ENCODE assay signal across 8 cellular contexts in genomic region chr14:35808658-35809563, GRCh38. TPM values are rescaled to one million over a fixed set of nuclear protein-coding genes. Genes with fewer than 3 reads are reported as not detected.
DNase-seq lines count a peak whose midpoint lies in the region; ATAC-seq and TF ChIP-seq lines count a peak whose summit lies in the region.
"Not testable (repeated sequence)": the region's sequence is repeated elsewhere in the genome, so short reads cannot be mapped to it uniquely, and the experiment has no call there.

Gene RALGAPA1, minus strand, starts transcription at chr14:35809295. Its CDS starts 460 bp downstream, at chr14:35808835.

- DNase-seq in EL (peak; percentile 97), GM23338 (ENCODE audit: low spot score) (peak; percentile 98), LHCN-M2 (ENCODE audit: low read depth) (peak; percentile 97), RPMI7951 (ENCODE audit: low read depth) (peak; percentile 95), fibroblast of gingiva (ENCODE audit: low read depth) (peak; percentile 99), naive B cell (peak; percentile 95)
- peak; percentile 76 to 89 for DNase-seq in activated T-helper 1 cell treated with anti-CD3 and anti-CD28 coated beads, Interleukin-2, amount 50 U/mL, for 16 hours (ENCODE audit: low read depth in 1 of 2, low spot score in 1 of 2)

- peaks cover 15% of the 10 kb centered on the region for H3K4me1 Mint-ChIP-seq in GM23338
- peaks cover 22 to 33% (median 29%) of the 10 kb centered on the region in 3 donors for H3K4me1 Mint-ChIP-seq in naive B cell
- H3K4me1 Mint-ChIP-seq in stimulated activated memory B cell treated with anti-CD40 and anti-IgM and Interleukin-4, amounts not matched to agents 10 μg/mL and 1 μg/mL and 100 μg/mL, for 72 hours = peaks cover 26% of the 10 kb centered on the region

- H4K20me1 ChIP-seq in GM23338 (replicated peaks; ENCODE audit: insufficient read depth) = not testable (repeated sequence)

- not testable (repeated sequence) for H3F3A ChIP-seq in GM23338 (replicated peaks; ENCODE audit: low read depth)

- H3K4me1 ChIP-seq in GM23338 (ENCODE audit: insufficient read depth) = not testable (repeated sequence)

- H3K79me2 ChIP-seq in GM23338 (replicated peaks; ENCODE audit: insufficient read depth) = peaks cover 38% of the 10 kb centered on the region

- peak within 1 kb of the TSS; percentile 90 for H3K4me2 ChIP-seq in GM23338

- peak; percentile 97 for ATAC-seq in GM23338
- peak; percentile 93 to 94 for ATAC-seq in naive B cell (ENCODE audit: low read depth in 2 of 2)
- ATAC-seq in stimulated activated memory B cell treated with anti-CD40 and anti-IgM and Interleukin-4, amounts not matched to agents 10 μg/mL and 1 μg/mL and 100 μg/mL, for 72 hours = peak; percentile 99

- H3K4me3 Mint-ChIP-seq in GM23338 (peak within 1 kb of the TSS; percentile 94), naive B cell (peak within 1 kb of the TSS; percentile 83 to 99 (median 96))
- H3K4me3 Mint-ChIP-seq in stimulated activated memory B cell treated with anti-CD40 and anti-IgM and Interleukin-4, amounts not matched to agents 10 μg/mL and 1 μg/mL and 100 μg/mL, for 72 hours = peak within 1 kb of the TSS; percentile 100

- not testable (repeated sequence) for H3K36me3 ChIP-seq in GM23338 (ENCODE audit: insufficient read depth)

- H3K27me3 ChIP-seq in GM23338 (ENCODE audit: insufficient read depth) = not testable (repeated sequence)

- not testable (repeated sequence) for H3K27me3 Mint-ChIP-seq in GM23338 (ENCODE audit: insufficient read depth, low read depth, poor library complexity); naive B cell; stimulated activated memory B cell treated with anti-CD40 and anti-IgM and Interleukin-4, amounts not matched to agents 10 μg/mL and 1 μg/mL and 100 μg/mL, for 72 hours

- H2AFZ ChIP-seq in GM23338 = peak within 1 kb of the TSS; percentile 93; the same call in 1 of the 2 replicates

- peak; percentile 24 to 29; a peak in 3 of 4 replicates for TF ChIP-seq CTCF in GM23338 (conservative IDR thresholded peaks at IDR 0.05; ENCODE audit: low read depth in 2 of 2)

- peak within 1 kb of the TSS; percentile 82 for H3K27ac ChIP-seq in GM23338 (ENCODE audit: low read depth)

- H3K9me3 Mint-ChIP-seq in GM23338; naive B cell; stimulated activated memory B cell treated with anti-CD40 and anti-IgM and Interleukin-4, amounts not matched to agents 10 μg/mL and 1 μg/mL and 100 μg/mL, for 72 hours: not testable (repeated sequence)

- H3K36me3 Mint-ChIP-seq in GM23338 (ENCODE audit: low read depth); naive B cell; stimulated activated memory B cell treated with anti-CD40 and anti-IgM and Interleukin-4, amounts not matched to agents 10 μg/mL and 1 μg/mL and 100 μg/mL, for 72 hours: not testable (repeated sequence)

- H3K9me2 ChIP-seq in GM23338 (ENCODE audit: insufficient read depth) = not testable (repeated sequence)

- H3K4me3 ChIP-seq in GM23338 = peak within 1 kb of the TSS; percentile 77

- H3K27ac Mint-ChIP-seq in GM23338 = peak within 1 kb of the TSS; percentile 91
- H3K27ac Mint-ChIP-seq in naive B cell = peak within 1 kb of the TSS; percentile 95 to 99 (median 98)
- H3K27ac Mint-ChIP-seq in stimulated activated memory B cell treated with anti-CD40 and anti-IgM and Interleukin-4, amounts not matched to agents 10 μg/mL and 1 μg/mL and 100 μg/mL, for 72 hours = peak within 1 kb of the TSS; percentile 98

TF ChIP-seq in GM23338, 12 proteins besides CTCF, POLR2A, EP300 and RAD21:
- TF ChIP-seq POLR2AphosphoS5 (IDR thresholded peaks at IDR 0.05; ENCODE audit: low read depth) (peak; percentile 72), CREB1 (CRISPR knock-in tag; IDR thresholded peaks at IDR 0.05; ENCODE audit: low read depth) (peak; percentile 98)

RNA-seq across cellular contexts. Expression of gene RALGAPA1, which starts in this region (rescaled TPM):
- 26.0 and 27.3 TPM in 2 replicates for total RNA-seq in GM23338 (2014; rRNA removed; shearing (Covaris generic))
- 20.2 and 21.9 TPM in 2 replicates for polyA plus RNA-seq in GM23338 (2016; fragmentation: Nextera tagmentation; extraction: Ambion mirVana)
- total RNA-seq in LHCN-M2 (2014; rRNA removed) = 11.2 and 15.3 TPM in 2 replicates
- polyA plus RNA-seq in LHCN-M2 (2012) = 1.6 TPM
- 11.4 and 16.0 TPM in 2 replicates for total RNA-seq in RPMI7951 (2014; rRNA removed; shearing (Covaris generic))
- polyA plus RNA-seq in naive B cell (ENCODE audit: low read depth in 6 of 6) = 10 to 100 TPM in 5 of 6 donors, 1 to 10 TPM in 1; 9.7 to 29.8 (median 20.7) TPM

Comparison
In these comparisons a context has a peak if more than half of its experiments do, and no peak if none do; other contexts are left out.
1. Peak in every context shown above with its lines: DNase-seq, ATAC-seq, H3K4me3 ChIP-seq and H3K27ac ChIP-seq.